Comparison of ENCODE assay signal across 8 cellular contexts in genomic region chr3:120678331-120678845, GRCh38. TPM values are rescaled to one million over a fixed set of nuclear protein-coding genes. Genes with fewer than 3 reads are reported as not detected.
DNase-seq lines count a peak whose midpoint lies in the region; ATAC-seq and TF ChIP-seq lines count a peak whose summit lies in the region.

No MANE protein-coding gene starts in this region.

- ATAC-seq in GM19397 (IDR thresholded peaks at IDR 0.05; ENCODE audit: unreplicated experiment) = peak; percentile 96
- peak; percentile 73 for ATAC-seq in HG03442 (IDR thresholded peaks at IDR 0.05; ENCODE audit: unreplicated experiment)

- H3K4me3 Mint-ChIP-seq in nephron = peak overlapping the region; percentile 9 to 54 (median 30)

- peak overlapping the region; percentile 47 for H3K27ac ChIP-seq in SJSA1

- H3K36me3 ChIP-seq in SJSA1 = no peaks in the 10 kb centered on the region

- no peak for TF ChIP-seq CTCF in AG09309 (IDR thresholded peaks at IDR 0.05; ENCODE audit: control insufficient read depth, insufficient read depth, low read depth, low read length, missing control alignments)
- no peak for TF ChIP-seq CTCF in nephron (IDR thresholded peaks at IDR 0.05; ENCODE audit: unreplicated experiment in 3 of 3)

- H3K9me3 ChIP-seq in SJSA1 (replicated peaks) = no peaks in the 10 kb centered on the region

- peak overlapping the region; percentile 62 to 99 (median 70) for H3K27ac Mint-ChIP-seq in nephron

- peaks cover 3% of the 10 kb centered on the region for H3K36me3 Mint-ChIP-seq in nephron (ENCODE audit: low read depth)

- H3K27me3 Mint-ChIP-seq in nephron (ENCODE audit: low read depth) = peaks cover 3% of the 10 kb centered on the region

- H3K4me1 ChIP-seq in SJSA1 (replicated peaks) = peaks cover 12% of the 10 kb centered on the region

- no peaks in the 10 kb centered on the region for H3K27me3 ChIP-seq in SJSA1 (replicated peaks)

- peak; percentile 62 for DNase-seq in AG09309 (ENCODE audit: low read depth)
- DNase-seq in SJSA1 (ENCODE audit: low read depth in 1 of 2, low spot score in 2 of 2) = peak in 1 of 2 experiments; percentile 40
- DNase-seq in fibroblast of gingiva (ENCODE audit: low read depth) = peak; percentile 84
- DNase-seq in NCI-H524 (lab: John Stamatoyannopoulos, UW) = no peak
- DNase-seq in activated CD4-positive, alpha-beta T cell treated with anti-CD3 and anti-CD28 coated beads, Interleukin-2, amount 50 U/mL, for 1 hour = no peak

- H3K4me3 ChIP-seq in AG09309 (ENCODE audit: control insufficient read depth, low read depth, low read length) (no peak overlapping the region; the same call in 1 of the 2 replicates), SJSA1 (no peak overlapping the region)

- peaks cover 32% of the 10 kb centered on the region for H3K4me1 Mint-ChIP-seq in nephron

- peaks cover 4% of the 10 kb centered on the region for H3K9me3 Mint-ChIP-seq in nephron

RNA-seq across cellular contexts. Expression of gene HGD, which starts 3.7 kb away (rescaled TPM):
- total RNA-seq in SJSA1 (2014; rRNA removed; shearing (Covaris generic)) = not detected in 2 replicates

Comparison
In these comparisons a context has a peak if more than half of its experiments do, and no peak if none do; other contexts are left out.
1. DNase-seq: peak in AG09309 (single experiment) and fibroblast of gingiva (single experiment); none in NCI-H524 (0 of 2) and activated CD4-positive, alpha-beta T cell treated with anti-CD3 and anti-CD28 coated beads, Interleukin-2, amount 50 U/mL, for 1 hour (single experiment).